Comparison of ENCODE assay signal across 23 cellular contexts in the genomic region with DNA sequence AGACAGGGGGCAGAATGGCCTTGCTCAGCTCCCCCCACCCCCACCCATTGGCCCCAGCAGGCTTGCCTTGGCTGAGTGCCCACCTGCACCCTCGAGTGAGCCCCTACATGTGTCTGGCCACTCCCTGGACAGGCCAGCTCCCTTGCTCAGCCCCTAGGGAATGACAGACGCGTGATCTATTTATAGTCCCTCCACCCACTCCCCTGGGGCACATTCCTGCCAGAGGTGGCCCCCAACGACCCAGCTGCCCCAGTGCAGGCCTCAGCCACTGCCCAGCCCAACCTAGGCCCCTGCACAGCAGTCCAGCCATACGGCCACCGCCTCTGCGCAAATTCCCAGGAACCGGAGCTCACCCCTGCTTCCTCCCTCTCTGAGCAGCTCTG. TPM values are rescaled to one million over a fixed set of nuclear protein-coding genes. Genes with fewer than 3 reads are reported as not detected.
A peak's percentile ranks its signal among the peaks of the same experiment; 100 is the strongest.
DNase-seq lines count a peak whose midpoint lies in the region; ATAC-seq and TF ChIP-seq lines count a peak whose summit lies in the region.
"Had no signal": no experiment of that assay in that cellular context is flagged by ENCODE, and none has a peak within 500 bp of the region (broad histone marks: within the 10 kb centered on the region; RNA-seq: fewer than 3 reads in every experiment).

No MANE protein-coding gene starts in this region.

- no peak overlapping the region for H3K4ac ChIP-seq in neuronal stem cell (ENCODE audit: low read length)

- intact Hi-C loops in CD8-positive, alpha-beta T cell (cut with DNase I, micrococcal nuclease): no loop called here
- intact Hi-C loops in spleen (cut with DNase I; ENCODE audit: low total_unique reads): no loop called here

- no CpG with 5 or more reads among the region's 8 CpGs for WGBS in neuronal stem cell (ENCODE audit: extremely low coverage in 2 of 2, insufficient read length in 2 of 2, insufficient replicate concordance in 1 of 2), 2 donors
- WGBS in spleen, 5 donors: 69 to 87% (median 75%) methylated on average over 5 to 8 of the region's 8 CpGs

- no peak overlapping the region for H3K4me2 ChIP-seq in neuronal stem cell (ENCODE audit: insufficient read depth, low read length, poor library complexity, severe bottlenecking)

- no peaks in the 10 kb centered on the region for H3K4me1 ChIP-seq in BE2C
- H3K4me1 ChIP-seq in CD8-positive, alpha-beta T cell (ENCODE audit: insufficient read depth, low read length): no peaks in the 10 kb centered on the region
- H3K4me1 ChIP-seq in neuronal stem cell (ENCODE audit: control insufficient read depth in 2 of 2, insufficient read depth in 1 of 2, low read depth in 1 of 2, low read length in 2 of 2): peaks cover 7 to 10% of the 10 kb centered on the region in 2 donors
- H3K4me1 ChIP-seq in spleen: peaks cover 0 to 30% (median 3%) of the 10 kb centered on the region in 6 donors

- peak overlapping the region; percentile 55 for H3K23ac ChIP-seq in neuronal stem cell (ENCODE audit: low read depth, low read length, poor library complexity)

- no peak overlapping the region for H2BK15ac ChIP-seq in neuronal stem cell (ENCODE audit: low read length)

- H3K18ac ChIP-seq in neuronal stem cell (ENCODE audit: low read length): peak overlapping the region; percentile 64

- no peak overlapping the region for H3K27ac ChIP-seq in CD8-positive, alpha-beta T cell (ENCODE audit: low read depth, low read length)
- no peak overlapping the region for H3K27ac ChIP-seq in neuronal stem cell (replicated peaks; ENCODE audit: low read length)
- H3K27ac ChIP-seq in spleen: peak overlapping the region in 2 of 8 donors; percentile 9 to 53
- H3K27ac ChIP-seq: epithelial cell of prostate, ovary, thoracic aorta had no signal

- H3K9me3 ChIP-seq in BE2C (no peaks in the 10 kb centered on the region), neuronal stem cell (replicated peaks in 1 of 2; ENCODE audit: control insufficient read depth in 2 of 2, insufficient read depth in 1 of 2, low read depth in 1 of 2, low read length in 2 of 2) (peaks cover 0 to 1% of the 10 kb centered on the region in 2 donors), spleen (no peaks in the 10 kb centered on the region)
- no peaks in the 10 kb centered on the region for H3K9me3 ChIP-seq in CD8-positive, alpha-beta T cell (ENCODE audit: low read length)
- H3K9me3 ChIP-seq: ovary, thoracic aorta had no signal

- DNase-seq in BE2C: peak; percentile 32
- DNase-seq in CD8-positive, alpha-beta T cell: no peak
- peak; percentile 52 for DNase-seq in ecto neural progenitor cell (ENCODE audit: low spot score)
- DNase-seq in neuronal stem cell (ENCODE audit: low spot score): no peak
- no peak for DNase-seq in hippocampal formation (lab: John Stamatoyannopoulos, UW)
- no peak for DNase-seq in spleen
- DNase-seq in stimulated activated CD8-positive, alpha-beta memory T cell treated with anti-CD3 and anti-CD28 coated beads, Interleukin-4, amount 100 ng/mL, for 48 hours: no peak
- DNase-seq: activated CD4-positive, CD25-positive, alpha-beta regulatory T cell treated with anti-CD3 and anti-CD28 coated beads, Interleukin-2, amount 50 U/mL, for 72 hours; activated CD8-positive, alpha-beta T cell treated with anti-CD3 and anti-CD28 coated beads, Interleukin-2, amount 10 ng/mL, durations not matched to agents 7 days and 5 days; activated naive CD4-positive, alpha-beta T cell treated with Interleukin-2 at 50 U/mL for 16 hours; anterior cingulate cortex; DMS79 treated with DMSO at 0.1 percent for 48 hours; hypothalamus; Karpas-422; mammary epithelial cell; MV-4-11; NCI-H1694; NCI-H526; T1000 had no signal

- no peak overlapping the region for H2AFZ ChIP-seq in neuronal stem cell (ENCODE audit: low read length)

- H3K36me3 ChIP-seq in BE2C: no peaks in the 10 kb centered on the region
- H3K36me3 ChIP-seq in CD8-positive, alpha-beta T cell (ENCODE audit: insufficient read depth, low read length): peaks cover 43% of the 10 kb centered on the region
- no peaks in the 10 kb centered on the region for H3K36me3 ChIP-seq in neuronal stem cell (replicated peaks in 1 of 2; ENCODE audit: control insufficient read depth in 2 of 2, insufficient read depth in 2 of 2, low read length in 2 of 2)
- H3K36me3 ChIP-seq in spleen: peaks cover 0 to 93% (median 61%) of the 10 kb centered on the region in 6 donors
- H3K36me3 ChIP-seq: ovary had no signal

- H3K4me3 Mint-ChIP-seq in CD8-positive, alpha-beta T cell: no peak overlapping the region
- H3K4me3 Mint-ChIP-seq: activated CD8-positive, alpha-beta T cell treated with anti-CD3 and anti-CD28 coated beads, Interleukin-2, amount 10 ng/mL, durations not matched to agents 7 days and 5 days had no signal

- no peaks in the 10 kb centered on the region for H3K27me3 ChIP-seq in BE2C
- H3K27me3 ChIP-seq in CD8-positive, alpha-beta T cell (ENCODE audit: insufficient read depth, low read length): no peaks in the 10 kb centered on the region
- H3K27me3 ChIP-seq in neuronal stem cell (ENCODE audit: control insufficient read depth in 3 of 3, insufficient read depth in 3 of 3, low read depth in 1 of 3, low read length in 3 of 3): peaks cover 0 to 42% (median 0%) of the 10 kb centered on the region in 3 experiments
- H3K27me3 ChIP-seq in spleen (replicated peaks in 1 of 7): no peaks in the 10 kb centered on the region
- H3K27me3 ChIP-seq: ovary had no signal

- no peak overlapping the region for H2BK12ac ChIP-seq in neuronal stem cell (ENCODE audit: low read length)

- H4K8ac ChIP-seq in neuronal stem cell (ENCODE audit: low read depth, low read length): no peak overlapping the region

- no peak overlapping the region for H2BK120ac ChIP-seq in neuronal stem cell (ENCODE audit: low read depth, low read length)

- H3K9ac ChIP-seq in neuronal stem cell (ENCODE audit: low read depth, low read length, poor library complexity): peak overlapping the region; percentile 66

- ATAC-seq in CD8-positive, alpha-beta T cell: no peak
- ATAC-seq: activated CD8-positive, alpha-beta T cell treated with anti-CD3 and anti-CD28 coated beads, Interleukin-2, amount 10 ng/mL, durations not matched to agents 7 days and 5 days had no signal

- H4K91ac ChIP-seq in neuronal stem cell (ENCODE audit: low read depth, low read length, poor library complexity): no peak overlapping the region

- no peaks in the 10 kb centered on the region for H3K27me3 Mint-ChIP-seq in CD8-positive, alpha-beta T cell (ENCODE audit: low read depth)

- peak overlapping the region; percentile 52 for H3K27ac Mint-ChIP-seq in CD8-positive, alpha-beta T cell
- H3K27ac Mint-ChIP-seq: activated CD8-positive, alpha-beta T cell treated with anti-CD3 and anti-CD28 coated beads, Interleukin-2, amount 10 ng/mL, durations not matched to agents 7 days and 5 days had no signal

- no peak for TF ChIP-seq POLR2A in spleen (IDR thresholded peaks at IDR 0.05)

- no peaks in the 10 kb centered on the region for H3K79me1 ChIP-seq in neuronal stem cell (ENCODE audit: low read depth, low read length)

- H3K4me3 ChIP-seq in BE2C (ENCODE audit: low read depth, low read length) (no peak overlapping the region), neuronal stem cell (ENCODE audit: low read length in 2 of 2) (no peak overlapping the region), spleen (no peak overlapping the region)
- no peak overlapping the region for H3K4me3 ChIP-seq in CD8-positive, alpha-beta T cell (ENCODE audit: low read depth, low read length)
- H3K4me3 ChIP-seq: ovary, thoracic aorta had no signal

- peaks cover 66% of the 10 kb centered on the region for H3K36me3 Mint-ChIP-seq in CD8-positive, alpha-beta T cell

- H3K14ac ChIP-seq in neuronal stem cell (ENCODE audit: low read length): peak overlapping the region; percentile 31

- POLR2A ChIA-PET in CD8-positive, alpha-beta T cell (lab: Charles Lee): no interaction called here

- H3K4me1 Mint-ChIP-seq in CD8-positive, alpha-beta T cell (ENCODE audit: low read depth): no peaks in the 10 kb centered on the region

- CTCF ChIA-PET in CD8-positive, alpha-beta T cell (lab: Charles Lee): interaction anchor here (1.4 to 1.8 kb wide), 2 partner anchors 14 to 77 kb away, joined by 6 to 11 read pairs; no protein-coding TSS in a partner anchor

- H2BK5ac ChIP-seq in neuronal stem cell (ENCODE audit: low read length): no peak overlapping the region

- TF ChIP-seq CTCF in BE2C (IDR thresholded peaks at IDR 0.05; ENCODE audit: low read depth, low read length) (no peak), spleen (IDR thresholded peaks at IDR 0.05 in 8 of 11, conservative IDR thresholded peaks at IDR 0.05 in 3 of 11) (no peak)
- TF ChIP-seq CTCF in CD8-positive, alpha-beta T cell (IDR thresholded peaks at IDR 0.05): no peak

- H2AK5ac ChIP-seq in neuronal stem cell (ENCODE audit: low read depth, low read length): peak overlapping the region; percentile 46

- H3K9me3 Mint-ChIP-seq in CD8-positive, alpha-beta T cell: no peaks in the 10 kb centered on the region

RNA-seq across cellular contexts. Expression of a gene that starts 11.4 kb away (rescaled TPM):
- 0.26 TPM for polyA plus RNA-seq in BE2C (2012; ENCODE audit: insufficient read depth, insufficient read length, low read depth)
- total RNA-seq in CD8-positive, alpha-beta T cell: under 1 TPM; 0.67 to 0.95 TPM
- polyA plus RNA-seq in neuronal stem cell (2013, experiment 1 of 2): not detected
- not detected for polyA plus RNA-seq in neuronal stem cell (2013, experiment 2 of 2)
- 10 to 100 TPM; 16.8 to 46.3 (median 23.1) TPM for total RNA-seq in spleen
- 10 to 100 TPM in 2 of 3 donors, 1 to 10 TPM in 1; 9.2 to 22.0 (median 10.3) TPM for polyA plus RNA-seq in spleen
- total RNA-seq: HT1080, mammary epithelial cell had no signal
- polyA plus RNA-seq: mammary epithelial cell had no signal

RNA-seq across cellular contexts. Expression of a gene that starts 34.8 kb away (rescaled TPM):
- 11.6 TPM for polyA plus RNA-seq in BE2C (2012; ENCODE audit: insufficient read depth, insufficient read length, low read depth)
- 1 to 10 TPM; 5.3 to 5.9 TPM for total RNA-seq in CD8-positive, alpha-beta T cell
- polyA plus RNA-seq in neuronal stem cell (2013, experiment 1 of 2): 4.8 TPM
- polyA plus RNA-seq in neuronal stem cell (2013, experiment 2 of 2): 5.0 TPM
- 10 to 100 TPM in 2 of 7 donors, 1 to 10 TPM in 5; 7.7 to 13.0 (median 8.8) TPM for total RNA-seq in spleen
- polyA plus RNA-seq in spleen: 10 to 100 TPM in 1 of 3 donors, 1 to 10 TPM in 2; 5.2 to 10.0 (median 10.0) TPM

RNA-seq across cellular contexts. Expression of a gene that starts 36.6 kb away (rescaled TPM):
- polyA plus RNA-seq in BE2C (2012; ENCODE audit: insufficient read depth, insufficient read length, low read depth): 1.1 TPM
- total RNA-seq in CD8-positive, alpha-beta T cell: 100 to 1,000 TPM; 197 to 200 TPM
- 1.7 TPM for polyA plus RNA-seq in neuronal stem cell (2013, experiment 1 of 2)
- 2.6 TPM for polyA plus RNA-seq in neuronal stem cell (2013, experiment 2 of 2)
- total RNA-seq in spleen: 100 to 1,000 TPM; 161 to 240 (median 219) TPM
- polyA plus RNA-seq in spleen: 100 to 1,000 TPM; 103 to 190 (median 189) TPM
- total RNA-seq: HT1080 had no signal
- polyA plus RNA-seq: mammary epithelial cell had no signal

Comparison
In these comparisons a context has a peak if more than half of its experiments do, and no peak if none do; other contexts are left out.
1. DNase-seq: peak in BE2C (single experiment) and ecto neural progenitor cell (single experiment); none in CD8-positive, alpha-beta T cell (0 of 7), neuronal stem cell (single experiment), hippocampal formation (0 of 2), spleen (single experiment) and stimulated activated CD8-positive, alpha-beta memory T cell treated with anti-CD3 and anti-CD28 coated beads, Interleukin-4, amount 100 ng/mL, for 48 hours (single experiment).
2. RNA of a gene that starts 11.4 kb away (total RNA-seq): 16.8 to 46.3 TPM in spleen; 0.67 to 0.95 TPM in CD8-positive, alpha-beta T cell; every median in the first group is over 4 times any median in the second.